8 cellular contexts compared by ENCODE assay signal in genomic region chr16:87497023-87497766, GRCh38. TPM values are rescaled to one million over a fixed set of nuclear protein-coding genes. Genes with fewer than 3 reads are reported as not detected.
DNase-seq lines count a peak whose midpoint lies in the region; ATAC-seq and TF ChIP-seq lines count a peak whose summit lies in the region.
"Not testable (repeated sequence)": the region's sequence is repeated elsewhere in the genome, so short reads cannot be mapped to it uniquely, and the experiment has no call there.

No MANE protein-coding gene starts in this region.

- not testable (repeated sequence) for TF ChIP-seq CTCF in Peyer's patch (IDR thresholded peaks at IDR 0.05); liver (IDR thresholded peaks at IDR 0.05; ENCODE audit: low read depth, low read length, missing input control); natural killer cell (IDR thresholded peaks at IDR 0.05); prostate gland (IDR thresholded peaks at IDR 0.05)

- not testable (repeated sequence) for ATAC-seq in central memory CD8-positive, alpha-beta T cell (replicated peaks; ENCODE audit: extremely low read depth, poor library complexity, severe bottlenecking); natural killer cell; stimulated activated naive B cell treated with anti-CD40 and anti-IgM and Interleukin-4, amounts not matched to agents 10 μg/mL and 1 μg/mL and 100 μg/mL, for 72 hours (replicated peaks)

- H3K4me3 Mint-ChIP-seq in central memory CD8-positive, alpha-beta T cell = not testable (repeated sequence)
- peak overlapping the region; percentile 66 to 81 (median 71) for H3K4me3 Mint-ChIP-seq in immature natural killer cell
- H3K4me3 Mint-ChIP-seq in natural killer cell = peak overlapping the region; percentile 21
- H3K4me3 Mint-ChIP-seq in stimulated activated naive B cell treated with anti-CD40 and anti-IgM and Interleukin-4, amounts not matched to agents 10 μg/mL and 1 μg/mL and 100 μg/mL, for 72 hours = peak overlapping the region in 1 of 2 donors; percentile 55

- H3K4me1 Mint-ChIP-seq in central memory CD8-positive, alpha-beta T cell = peaks cover 28% of the 10 kb centered on the region
- H3K4me1 Mint-ChIP-seq in immature natural killer cell (peaks cover 56 to 63% of the 10 kb centered on the region in 2 donors), natural killer cell (peaks cover 26 to 48% of the 10 kb centered on the region in 2 donors)
- peaks cover 24 to 42% of the 10 kb centered on the region in 2 donors for H3K4me1 Mint-ChIP-seq in stimulated activated naive B cell treated with anti-CD40 and anti-IgM and Interleukin-4, amounts not matched to agents 10 μg/mL and 1 μg/mL and 100 μg/mL, for 72 hours

- not testable (repeated sequence) for H3K9me3 Mint-ChIP-seq in central memory CD8-positive, alpha-beta T cell; immature natural killer cell; natural killer cell; stimulated activated naive B cell treated with anti-CD40 and anti-IgM and Interleukin-4, amounts not matched to agents 10 μg/mL and 1 μg/mL and 100 μg/mL, for 72 hours

- H3K27me3 ChIP-seq in BLaER1 treated with 17β-estradiol and CSF1 and Interleukin-3, amounts not matched to agents 10 nM and 100 nM = peaks cover 0 to 83% (median 9%) of the 10 kb centered on the region in 11 experiments; a peak in 9 of 22 replicates
- not testable (repeated sequence) for H3K27me3 ChIP-seq in Peyer's patch; liver (ENCODE audit: control insufficient read depth in 4 of 4, insufficient read depth in 4 of 4, low read length in 3 of 4); prostate gland (replicated peaks; ENCODE audit: insufficient read depth)

- not testable (repeated sequence) for H3K4me3 ChIP-seq in BLaER1 treated with 17β-estradiol and CSF1 and Interleukin-3, amounts not matched to agents 10 nM and 100 nM; Peyer's patch; liver (ENCODE audit: low read depth in 1 of 3, low read length in 3 of 3); prostate gland

- WGBS in liver = 32% methylated on average over 18 of the region's 18 CpGs
- 72% methylated on average over 18 of the region's 18 CpGs for WGBS in prostate gland

- peak overlapping the region in 1 of 11 experiments; percentile 32; a peak in 1 of 22 replicates for H3K9ac ChIP-seq in BLaER1 treated with 17β-estradiol and CSF1 and Interleukin-3, amounts not matched to agents 10 nM and 100 nM
- peak overlapping the region in 1 of 2 donors; percentile 54 for H3K9ac ChIP-seq in liver (ENCODE audit: low read depth in 1 of 2, low read length in 2 of 2)

- H3K27me3 Mint-ChIP-seq in central memory CD8-positive, alpha-beta T cell; natural killer cell (ENCODE audit: low read depth in 2 of 2): not testable (repeated sequence)
- H3K27me3 Mint-ChIP-seq in immature natural killer cell (ENCODE audit: low read depth in 3 of 3) = peaks cover 3 to 13% (median 10%) of the 10 kb centered on the region in 3 donors
- H3K27me3 Mint-ChIP-seq in stimulated activated naive B cell treated with anti-CD40 and anti-IgM and Interleukin-4, amounts not matched to agents 10 μg/mL and 1 μg/mL and 100 μg/mL, for 72 hours = peaks cover 51 to 65% of the 10 kb centered on the region in 2 donors

- peak in 1 of 2 donors; percentile 21 for TF ChIP-seq POLR2A in Peyer's patch (IDR thresholded peaks at IDR 0.05)
- TF ChIP-seq POLR2A in prostate gland (IDR thresholded peaks at IDR 0.05) = not testable (repeated sequence)

- peak overlapping the region; percentile 81 for H3K27ac Mint-ChIP-seq in central memory CD8-positive, alpha-beta T cell (ENCODE audit: low read depth)
- H3K27ac Mint-ChIP-seq in immature natural killer cell = peak overlapping the region; percentile 67 to 92 (median 88)
- peak overlapping the region; percentile 71 to 83 for H3K27ac Mint-ChIP-seq in natural killer cell
- H3K27ac Mint-ChIP-seq in stimulated activated naive B cell treated with anti-CD40 and anti-IgM and Interleukin-4, amounts not matched to agents 10 μg/mL and 1 μg/mL and 100 μg/mL, for 72 hours = peak overlapping the region; percentile 84

- DNase-seq in Peyer's patch (peak in 2 of 3 donors; percentile 78 to 81), prostate gland (ENCODE audit: low spot score) (peak; percentile 10)
- DNase-seq in central memory CD8-positive, alpha-beta T cell (ENCODE audit: low spot score in 2 of 2); immature natural killer cell; natural killer cell; stimulated activated naive B cell treated with anti-CD40 and anti-IgM and Interleukin-4, amounts not matched to agents 10 μg/mL and 1 μg/mL and 100 μg/mL, for 72 hours: not testable (repeated sequence)

- peak; percentile 59 to 61 for TF ChIP-seq RAD21 in liver (IDR thresholded peaks at IDR 0.05)

- H3K4me1 ChIP-seq in BLaER1 treated with 17β-estradiol and CSF1 and Interleukin-3, amounts not matched to agents 10 nM and 100 nM = peaks cover 21 to 54% (median 40%) of the 10 kb centered on the region in 10 experiments
- peaks cover 5 to 34% (median 11%) of the 10 kb centered on the region in 4 donors for H3K4me1 ChIP-seq in Peyer's patch
- H3K4me1 ChIP-seq in liver (ENCODE audit: control insufficient read depth in 4 of 4, insufficient read depth in 4 of 4, low read length in 3 of 4) = peaks cover 3 to 37% (median 20%) of the 10 kb centered on the region in 4 donors
- not testable (repeated sequence) for H3K4me1 ChIP-seq in prostate gland (replicated peaks)

- H3K36me3 Mint-ChIP-seq in central memory CD8-positive, alpha-beta T cell (ENCODE audit: insufficient read depth); immature natural killer cell; natural killer cell; stimulated activated naive B cell treated with anti-CD40 and anti-IgM and Interleukin-4, amounts not matched to agents 10 μg/mL and 1 μg/mL and 100 μg/mL, for 72 hours: not testable (repeated sequence)

- H3K36me3 ChIP-seq in BLaER1 treated with 17β-estradiol and CSF1 and Interleukin-3, amounts not matched to agents 10 nM and 100 nM; Peyer's patch; liver (ENCODE audit: control insufficient read depth in 4 of 4, insufficient read depth in 3 of 4, low read depth in 1 of 4, low read length in 3 of 4); prostate gland: not testable (repeated sequence)

- peak overlapping the region; percentile 78 to 96 (median 89) for H3K4me2 ChIP-seq in BLaER1 treated with 17β-estradiol and CSF1 and Interleukin-3, amounts not matched to agents 10 nM and 100 nM

- intact Hi-C loops in natural killer cell (cut with micrococcal nuclease) = loop anchor here (5.0 to 10.0 kb wide), 4 partner anchors 102 to 485 kb away; partner anchors contain the start of genes KLHDC4 and MAP1LC3B
- intact Hi-C loops in prostate gland (cut with DNase I) = loop anchor here (10.0 kb wide), 1 partner anchor 182 kb away; the partner anchor contains the start of gene C16orf95

- H4K20me1 ChIP-seq in BLaER1 treated with 17β-estradiol and CSF1 and Interleukin-3, amounts not matched to agents 10 nM and 100 nM = peaks cover 0 to 59% (median 13%) of the 10 kb centered on the region in 11 experiments; a peak in 17 of 22 replicates

- not testable (repeated sequence) for H3K27ac ChIP-seq in BLaER1 treated with 17β-estradiol and CSF1 and Interleukin-3, amounts not matched to agents 10 nM and 100 nM; prostate gland
- H3K27ac ChIP-seq in Peyer's patch (peak overlapping the region in 3 of 4 donors; percentile 68 to 91 (median 84)), liver (ENCODE audit: low read depth in 1 of 2, low read length in 2 of 2) (peak overlapping the region; percentile 94 to 95)

- not testable (repeated sequence) for H3K9me3 ChIP-seq in BLaER1 treated with 17β-estradiol and CSF1 and Interleukin-3, amounts not matched to agents 10 nM and 100 nM (replicated peaks in 1 of 11); Peyer's patch; liver (ENCODE audit: control insufficient read depth in 4 of 4, low read length in 3 of 4); prostate gland

TF ChIP-seq in liver, 16 proteins besides CTCF, POLR2A, EP300 and RAD21 (continues in another document):
- peak; percentile 81 for TF ChIP-seq MAX (IDR thresholded peaks at IDR 0.05)
- peak; percentile 97 for TF ChIP-seq SP1 (IDR thresholded peaks at IDR 0.05)
- peak; percentile 50 for TF ChIP-seq TAF1 (conservative IDR thresholded peaks at IDR 0.05)
- TF ChIP-seq JUND (IDR thresholded peaks at IDR 0.05) = peak in 1 of 2 donors; percentile 93
- peak; percentile 87 for TF ChIP-seq HNF4G (IDR thresholded peaks at IDR 0.05)

RNA-seq across cellular contexts. Expression of gene ZCCHC14, which starts 4.4 kb away (rescaled TPM):
- total RNA-seq in Peyer's patch (10 to 100 TPM; 28.1 to 68.9 (median 55.9) TPM), liver (10 to 100 TPM in 1 of 2 donors, 1 to 10 TPM in 1; 7.1 to 21.7 TPM), natural killer cell (10 to 100 TPM; 12.2 to 20.9 (median 19.2) TPM), prostate gland (10 to 100 TPM; 14.9 to 55.7 TPM)
- polyA plus RNA-seq in immature natural killer cell (under 1 TPM in 2 of 3 donors, not detected in 1; 0.17 to 0.48 TPM), liver (1 to 10 TPM; 6.3 to 8.9 TPM)
